ENCODE assay signal across 23 cellular contexts in the genomic region with DNA sequence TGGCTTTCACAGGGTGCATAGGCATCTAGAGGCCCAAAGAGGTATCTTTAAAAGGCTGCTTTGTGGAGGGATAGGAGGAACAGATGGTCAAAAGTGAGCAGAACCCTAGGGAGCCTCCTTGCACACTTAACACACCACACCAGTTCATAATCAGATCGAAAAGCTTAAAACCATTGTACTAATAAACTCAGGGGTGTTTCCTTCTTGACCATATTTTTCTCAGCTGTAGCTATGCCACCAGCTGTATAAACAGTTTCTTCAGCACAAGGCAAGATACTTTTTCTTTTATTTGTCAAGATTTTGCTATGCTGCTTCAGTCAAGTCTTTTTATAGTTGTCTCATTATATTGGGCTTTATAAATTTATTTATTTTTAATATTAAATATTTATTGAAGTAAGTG.
"Had no signal": no experiment of that assay in that cellular context is flagged by ENCODE, and none has a peak within 500 bp of the region (broad histone marks: within the 10 kb centered on the region; RNA-seq: fewer than 3 reads in every experiment).

No MANE protein-coding gene starts in this region.

- H3K27ac ChIP-seq: brain microvascular endothelial cell, tibial nerve, vagina had no signal

- DNase-seq: activated CD4-positive, alpha-beta T cell treated with anti-CD3 and anti-CD28 coated beads for 48 hours; activated CD4-positive, CD25-positive, alpha-beta regulatory T cell; activated CD8-positive, alpha-beta T cell treated with anti-CD3 and anti-CD28 coated beads, Interleukin-2, amount 10 ng/mL, durations not matched to agents 7 days and 5 days; activated naive CD4-positive, alpha-beta T cell treated with anti-CD3 and anti-CD28 coated beads for 36 hours; activated naive CD8-positive, alpha-beta T cell treated with anti-CD3 and anti-CD28 coated beads, Interleukin-2, amount 50 U/mL, for 24 hours; activated T-cell treated with anti-CD3 and anti-CD28 coated beads, Interleukin-2, amount 50 U/mL, for 24 hours; aorta; brain microvascular endothelial cell; effector CD4-positive, alpha-beta T cell; hippocampal formation; islet precursor cell; left colon; stimulated activated CD4-positive, alpha-beta T cell treated with anti-CD3 and anti-CD28 coated beads, Interleukin-2, amount 100 ng/mL, for 24 hours; stimulated activated naive CD8-positive, alpha-beta T cell treated with anti-CD3 and anti-CD28 coated beads, Interleukin-15, Interleukin-2, amounts not matched to agents 100 U/mL and 50 U/mL, for 24 hours; substantia nigra; T1000 had no signal

- H3K4me3 Mint-ChIP-seq: activated CD8-positive, alpha-beta T cell treated with anti-CD3 and anti-CD28 coated beads, Interleukin-2, amount 10 ng/mL, durations not matched to agents 7 days and 5 days; activated naive CD4-positive, alpha-beta T cell treated with anti-CD3 and anti-CD28 coated beads for 36 hours; activated naive CD8-positive, alpha-beta T cell treated with anti-CD3 and anti-CD28 coated beads, Interleukin-2, amount 50 U/mL, for 24 hours; activated T-cell treated with anti-CD3 and anti-CD28 coated beads, Interleukin-2, amount 50 U/mL, for 24 hours; central memory CD8-positive, alpha-beta T cell; natural killer cell treated with Interleukin-12 subunit alpha and Interleukin-12 subunit beta and Interleukin-15 and Interleukin-18, amount 100 ng/mL, for 72 hours had no signal

- ATAC-seq: activated CD8-positive, alpha-beta T cell treated with anti-CD3 and anti-CD28 coated beads, Interleukin-2, amount 10 ng/mL, durations not matched to agents 7 days and 5 days; activated naive CD8-positive, alpha-beta T cell treated with anti-CD3 and anti-CD28 coated beads, Interleukin-2, amount 50 U/mL, for 24 hours; esophagus mucosa; left colon; natural killer cell treated with Interleukin-12 subunit alpha and Interleukin-12 subunit beta and Interleukin-15 and Interleukin-18, amount 100 ng/mL, for 72 hours; stimulated activated naive CD8-positive, alpha-beta T cell treated with anti-CD3 and anti-CD28 coated beads, Interleukin-15, Interleukin-2, amounts not matched to agents 100 U/mL and 50 U/mL, for 24 hours had no signal

- H3K9me3 Mint-ChIP-seq: activated naive CD4-positive, alpha-beta T cell treated with anti-CD3 and anti-CD28 coated beads for 36 hours; activated naive CD8-positive, alpha-beta T cell treated with anti-CD3 and anti-CD28 coated beads, Interleukin-2, amount 50 U/mL, for 24 hours; activated T-cell treated with anti-CD3 and anti-CD28 coated beads, Interleukin-2, amount 50 U/mL, for 24 hours; activated T-helper 2 cell treated with anti-CD3 and anti-CD28 coated beads, Interferon-gamma antibody, Interleukin-2, Interleukin-4, amounts not matched to agents 10 μg/mL and 5 μg/mL and 100 μg/mL, durations not matched to agents 14 hours and 24 hours and 36 hours; central memory CD8-positive, alpha-beta T cell; natural killer cell treated with Interleukin-12 subunit alpha and Interleukin-12 subunit beta and Interleukin-15 and Interleukin-18, amount 100 ng/mL, for 72 hours had no signal

- H3K27me3 ChIP-seq: brain microvascular endothelial cell, tibial nerve, vagina had no signal

- H3K4me1 Mint-ChIP-seq: activated naive CD8-positive, alpha-beta T cell treated with anti-CD3 and anti-CD28 coated beads, Interleukin-2, amount 50 U/mL, for 24 hours had no signal

- H3K4me3 ChIP-seq: lung, tibial nerve, vagina had no signal

- H3K9me3 ChIP-seq: tibial nerve, vagina had no signal

- H3K4me1 ChIP-seq: vagina had no signal

- H3K36me3 ChIP-seq: brain microvascular endothelial cell had no signal

- H3K27me3 Mint-ChIP-seq: activated naive CD8-positive, alpha-beta T cell treated with anti-CD3 and anti-CD28 coated beads, Interleukin-2, amount 50 U/mL, for 24 hours; activated T-cell treated with anti-CD3 and anti-CD28 coated beads, Interleukin-2, amount 50 U/mL, for 24 hours; central memory CD8-positive, alpha-beta T cell; natural killer cell treated with Interleukin-12 subunit alpha and Interleukin-12 subunit beta and Interleukin-15 and Interleukin-18, amount 100 ng/mL, for 72 hours had no signal

- H3K27ac Mint-ChIP-seq: activated CD8-positive, alpha-beta T cell treated with anti-CD3 and anti-CD28 coated beads, Interleukin-2, amount 10 ng/mL, durations not matched to agents 7 days and 5 days; activated naive CD4-positive, alpha-beta T cell treated with anti-CD3 and anti-CD28 coated beads for 36 hours; activated naive CD8-positive, alpha-beta T cell treated with anti-CD3 and anti-CD28 coated beads, Interleukin-2, amount 50 U/mL, for 24 hours; activated T-cell treated with anti-CD3 and anti-CD28 coated beads, Interleukin-2, amount 50 U/mL, for 24 hours; activated T-helper 2 cell treated with anti-CD3 and anti-CD28 coated beads, Interferon-gamma antibody, Interleukin-2, Interleukin-4, amounts not matched to agents 10 μg/mL and 5 μg/mL and 100 μg/mL, durations not matched to agents 14 hours and 24 hours and 36 hours; natural killer cell treated with Interleukin-12 subunit alpha and Interleukin-12 subunit beta and Interleukin-15 and Interleukin-18, amount 100 ng/mL, for 72 hours had no signal
